8 cellular contexts compared by ENCODE assay signal in genomic region chr15:48975713-48976419, GRCh38. TPM values are rescaled to one million over a fixed set of nuclear protein-coding genes. Genes with fewer than 3 reads are reported as not detected.
A peak's percentile ranks its signal among the peaks of the same experiment; 100 is the strongest.
DNase-seq lines count a peak whose midpoint lies in the region; ATAC-seq and TF ChIP-seq lines count a peak whose summit lies in the region.

No MANE protein-coding gene starts in this region.

- DNase-seq in DMS79 treated with DMSO at 0.1 percent for 48 hours (lab: John Stamatoyannopoulos, UW) (peak; percentile 59), Karpas-422 (peak; percentile 92), SJCRH30 (peak; percentile 89), nucleus accumbens (lab: John Stamatoyannopoulos, UW) (peak; percentile 54 to 99 (median 89)), substantia nigra (lab: John Stamatoyannopoulos, UW) (peak; percentile 64 to 96 (median 89))
- peak; percentile 17 to 66 (median 52) for DNase-seq in activated naive CD4-positive, alpha-beta T cell (lab: John Stamatoyannopoulos, UW)

- H3K79me2 ChIP-seq in Karpas-422 (ENCODE audit: low read length): no peaks in the 10 kb centered on the region

- TF ChIP-seq CTCF in gastroesophageal sphincter (IDR thresholded peaks at IDR 0.05): peak; percentile 92 to 99 (median 94)

- H4K20me1 ChIP-seq in Karpas-422 (ENCODE audit: insufficient read depth, low read depth, low read length): no peaks in the 10 kb centered on the region

- H3K27ac ChIP-seq in Karpas-422 (ENCODE audit: low read length): no peak overlapping the region
- H3K27ac ChIP-seq in SJCRH30: peak overlapping the region; percentile 74
- peak overlapping the region in 3 of 4 donors; percentile 69 to 81 (median 75) for H3K27ac ChIP-seq in gastroesophageal sphincter
- peak overlapping the region; percentile 95 for H3K27ac ChIP-seq in substantia nigra (ENCODE audit: low read depth, low read length, poor library complexity, severe bottlenecking)

- peak overlapping the region; percentile 59 for H3K9ac ChIP-seq in Karpas-422 (ENCODE audit: low read length)

- no peaks in the 10 kb centered on the region for H3K9me2 ChIP-seq in Karpas-422 (replicated peaks; ENCODE audit: insufficient read depth, low read length)

- ATAC-seq in GM21825 (IDR thresholded peaks at IDR 0.05; ENCODE audit: unreplicated experiment) (peak; percentile 96), gastroesophageal sphincter (peak; percentile 93)

- TF ChIP-seq POLR2A in gastroesophageal sphincter (IDR thresholded peaks at IDR 0.05): no peak

- TF ChIP-seq EP300 in gastroesophageal sphincter (IDR thresholded peaks at IDR 0.05): no peak

- peak overlapping the region; percentile 53 for H3K4me3 ChIP-seq in Karpas-422 (ENCODE audit: low read length)
- peak overlapping the region; percentile 63 for H3K4me3 ChIP-seq in SJCRH30
- H3K4me3 ChIP-seq in gastroesophageal sphincter: peak overlapping the region; percentile 35 to 55

- H3K9me3 ChIP-seq in Karpas-422 (ENCODE audit: low read length) (no peaks in the 10 kb centered on the region), SJCRH30 (replicated peaks) (no peaks in the 10 kb centered on the region), gastroesophageal sphincter (no peaks in the 10 kb centered on the region)

- peak overlapping the region; percentile 81 for H2AFZ ChIP-seq in Karpas-422 (ENCODE audit: low read length)

- no peaks in the 10 kb centered on the region for H3K36me3 ChIP-seq in Karpas-422 (ENCODE audit: insufficient read depth, low read length)
- H3K36me3 ChIP-seq in SJCRH30: no peaks in the 10 kb centered on the region
- no peaks in the 10 kb centered on the region for H3K36me3 ChIP-seq in gastroesophageal sphincter

- H3K4me2 ChIP-seq in Karpas-422 (ENCODE audit: low read depth, low read length, poor library complexity, severe bottlenecking): peak overlapping the region; percentile 71

- no peaks in the 10 kb centered on the region for H3K27me3 ChIP-seq in Karpas-422 (ENCODE audit: low read length)
- no peaks in the 10 kb centered on the region for H3K27me3 ChIP-seq in SJCRH30
- H3K27me3 ChIP-seq in gastroesophageal sphincter: no peaks in the 10 kb centered on the region

- WGBS in gastroesophageal sphincter (ENCODE audit: low coverage in 1 of 2), 2 donors: 4% methylated on average over 14 of the region's 50 CpGs; no CpG with 5 or more reads in 1 of the 2 donors

- peaks cover 15% of the 10 kb centered on the region for H3K4me1 ChIP-seq in Karpas-422 (ENCODE audit: low read length)
- no peaks in the 10 kb centered on the region for H3K4me1 ChIP-seq in SJCRH30
- H3K4me1 ChIP-seq in gastroesophageal sphincter: peaks cover 0 to 15% (median 0%) of the 10 kb centered on the region in 3 donors

RNA-seq across cellular contexts. Expression of gene SHC4, which starts 12.1 kb away (rescaled TPM):
- total RNA-seq in Karpas-422 (2014; rRNA removed; shearing (Covaris generic); ENCODE audit: low replicate concordance): 0.22 TPM in 1 of 2 replicates, not detected in the other
- 1.2 and 1.8 TPM in 2 replicates for total RNA-seq in SJCRH30 (2014; rRNA removed; shearing (Covaris generic))
- 1 to 10 TPM; 1.4 to 4.2 (median 2.1) TPM for total RNA-seq in gastroesophageal sphincter
